Comparison of ENCODE assay signal across 8 cellular contexts in the genomic region with DNA sequence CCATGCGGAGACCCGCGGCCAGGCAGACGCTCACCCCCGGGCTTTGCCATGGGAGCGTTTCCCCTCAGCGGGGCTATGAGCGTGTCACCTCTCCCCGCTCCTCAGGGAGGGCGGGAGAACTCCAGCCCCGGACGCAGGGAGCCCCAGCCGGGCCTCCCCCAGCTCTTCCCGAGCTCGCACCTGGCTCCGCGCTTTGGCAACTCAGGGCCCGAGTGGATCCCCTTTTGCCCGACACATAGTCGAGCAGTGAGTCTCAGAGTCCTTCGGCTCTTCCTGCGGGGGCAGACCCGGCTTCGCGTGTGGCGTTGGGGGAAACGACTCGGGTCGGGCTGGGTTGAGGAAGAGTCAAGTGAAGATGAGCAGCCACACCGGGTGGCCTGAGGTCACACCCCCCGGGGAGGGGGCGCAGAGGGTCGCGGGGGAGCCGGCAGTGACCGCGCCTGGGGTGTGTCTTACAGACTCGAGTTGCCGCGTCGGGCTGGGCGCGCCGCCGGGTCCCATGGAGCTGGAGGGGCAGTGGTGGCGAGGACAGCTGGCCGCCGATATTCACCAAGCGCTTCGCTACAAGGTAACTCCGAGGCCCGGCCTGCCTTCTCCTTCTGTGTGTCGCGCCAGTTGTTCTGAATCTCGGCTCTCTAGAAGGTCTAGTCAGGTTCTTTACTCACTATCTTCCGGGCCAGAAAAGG. TPM values are rescaled to one million over a fixed set of nuclear protein-coding genes. Genes with fewer than 3 reads are reported as not detected.
DNase-seq lines count a peak whose midpoint lies in the region; ATAC-seq and TF ChIP-seq lines count a peak whose summit lies in the region.

No MANE protein-coding gene starts in this region.

- H3K27ac ChIP-seq in left lung, result peak overlapping the region; percentile 87 to 92

- TF ChIP-seq CTCF in left lung (IDR thresholded peaks at IDR 0.05), result no peak

- peaks cover 0 to 30% of the 10 kb centered on the region in 2 donors for H3K4me1 ChIP-seq in left lung

- H3K4me3 ChIP-seq in left lung, result peak overlapping the region; percentile 72 to 79

- H3K36me3 ChIP-seq in left lung, result peaks cover 0 to 3% of the 10 kb centered on the region in 2 donors

- DNase-seq in NCI-H187 (lab: John Stamatoyannopoulos, UW) (peak; percentile 5 to 20), NCI-H187 treated with DMSO at 0.1 percent for 48 hours (lab: John Stamatoyannopoulos, UW) (no peak), NCI-H1105 treated with DMSO at 0.1 percent for 48 hours (lab: John Stamatoyannopoulos, UW) (peak; percentile 51), dedifferentiated amniotic fluid mesenchymal stem cell (ENCODE audit: extremely low spot score) (peak; percentile 23), left lung (peak; percentile 55 to 91)
- DNase-seq in activated CD4-positive, alpha-beta T cell treated with anti-CD3 and anti-CD28 coated beads for 4 hours, result peak; percentile 44 to 48
- peak; percentile 38 to 43 for DNase-seq in stimulated activated CD4-positive, alpha-beta T cell treated with anti-CD3 and anti-CD28 coated beads, Interleukin-2, amount 100 ng/mL, for 48 hours

- ATAC-seq in HG02763 (IDR thresholded peaks at IDR 0.05; ENCODE audit: unreplicated experiment), result peak; percentile 26
- ATAC-seq in left lung, result peak; percentile 71

- no peaks in the 10 kb centered on the region for H3K9me3 ChIP-seq in left lung

- intact Hi-C loops in left lung (cut with DNase I), result no loop called here

- no peaks in the 10 kb centered on the region for H3K27me3 ChIP-seq in left lung

RNA-seq across cellular contexts. Expression of a gene that starts 0.7 kb away (rescaled TPM):
- 1 to 10 TPM; 7.9 TPM for total RNA-seq in left lung
